In genomic region chr10:125032474-125032873, GRCh38 we compare ENCODE assay signal across 18 cellular contexts.
DNase-seq lines count a peak whose midpoint lies in the region; ATAC-seq and TF ChIP-seq lines count a peak whose summit lies in the region.
"Had no signal": no experiment of that assay in that cellular context is flagged by ENCODE, and none has a peak within 500 bp of the region (broad histone marks: within the 10 kb centered on the region; RNA-seq: fewer than 3 reads in every experiment).

No MANE protein-coding gene starts in this region.

- CTCF ChIA-PET in WTC11 (lab: Charles Lee) = no interaction called here

- H3K4me3 Mint-ChIP-seq in GM23338 (no peak overlapping the region), WTC11 (no peak overlapping the region), immature natural killer cell (peak overlapping the region in 1 of 5 donors; percentile 42)

- no peaks in the 10 kb centered on the region for H3K9me2 ChIP-seq in GM23338 (ENCODE audit: insufficient read depth)

- peaks cover 63% of the 10 kb centered on the region for H3K4me1 ChIP-seq in GM23338 (ENCODE audit: insufficient read depth)

- no peak overlapping the region; the same call in 1 of the 2 replicates for H3K27ac ChIP-seq in GM23338 (ENCODE audit: low read depth)
- H3K27ac ChIP-seq: C4-2B, SK-N-MC had no signal

- peaks cover 100% of the 10 kb centered on the region for H3K79me2 ChIP-seq in GM23338 (replicated peaks; ENCODE audit: insufficient read depth)

- DNase-seq in GM23338 (ENCODE audit: low spot score) = no peak
- DNase-seq in WTC11 (ENCODE audit: low spot score) = no peak
- DNase-seq in immature natural killer cell = no peak
- DNase-seq in posterior vena cava (ENCODE audit: low spot score) = peak; percentile 49
- DNase-seq in stimulated activated CD4-positive, alpha-beta T cell treated with anti-CD3 and anti-CD28 coated beads, Interleukin-15, amount 100 ng/mL, for 24 hours = no peak
- DNase-seq in CD1c-positive myeloid dendritic cell (ENCODE audit: extremely low spot score) = no peak
- DNase-seq: IMR-90, Karpas-422, MG63, NCI-H1092, NCI-H146, NCI-H2081 treated with DMSO at 0.1 percent for 48 hours, NCI-H510A treated with DMSO at 0.1 percent for 48 hours had no signal

- H3K27ac Mint-ChIP-seq in GM23338 (peak overlapping the region; percentile 52; the same call in 1 of the 2 replicates), WTC11 (peak overlapping the region; percentile 80), immature natural killer cell (peak overlapping the region in 5 of 6 donors; percentile 7 to 85 (median 65))

- H3K27me3 ChIP-seq in GM23338 (ENCODE audit: insufficient read depth) = no peaks in the 10 kb centered on the region
- H3K27me3 ChIP-seq: MG63 had no signal

- ATAC-seq in GM23338 (no peak), WTC11 (no peak), HG03432 (IDR thresholded peaks at IDR 0.05; ENCODE audit: unreplicated experiment) (no peak)
- ATAC-seq: Panc1, Right ventricle myocardium inferior had no signal

- H3K9me3 Mint-ChIP-seq in GM23338 = no peaks in the 10 kb centered on the region
- H3K9me3 Mint-ChIP-seq in WTC11 = no peaks in the 10 kb centered on the region
- no peaks in the 10 kb centered on the region for H3K9me3 Mint-ChIP-seq in immature natural killer cell

- H3K4me1 Mint-ChIP-seq in GM23338 = peaks cover 84% of the 10 kb centered on the region
- H3K4me1 Mint-ChIP-seq in WTC11 = peaks cover 80% of the 10 kb centered on the region
- peaks cover 79 to 97% of the 10 kb centered on the region in 2 donors for H3K4me1 Mint-ChIP-seq in immature natural killer cell

- no peak overlapping the region for H2AFZ ChIP-seq in GM23338

- POLR2A ChIA-PET in WTC11 (lab: Charles Lee) = no interaction called here

- peaks cover 66% of the 10 kb centered on the region for H4K20me1 ChIP-seq in GM23338 (replicated peaks; ENCODE audit: insufficient read depth)

- H3K27me3 Mint-ChIP-seq in GM23338 (ENCODE audit: insufficient read depth, low read depth, poor library complexity) (peaks cover 45% of the 10 kb centered on the region), WTC11 (ENCODE audit: low read depth) (no peaks in the 10 kb centered on the region; the same call in 1 of the 2 replicates), immature natural killer cell (ENCODE audit: low read depth in 3 of 3) (peaks cover 0 to 8% (median 0%) of the 10 kb centered on the region in 3 donors)

- TF ChIP-seq CTCF in GM23338 (conservative IDR thresholded peaks at IDR 0.05; ENCODE audit: low read depth in 2 of 2) (no peak), WTC11 (IDR thresholded peaks at IDR 0.05) (no peak)

- H3K36me3 ChIP-seq in GM23338 (ENCODE audit: insufficient read depth) = no peaks in the 10 kb centered on the region

- intact Hi-C loops in posterior vena cava (cut with DNase I) = loop anchor here in 1 of 2 donors (5.0 kb wide), 1 partner anchor 1530 kb away; no protein-coding TSS in a partner anchor

- H3K4me3 ChIP-seq in GM23338 = no peak overlapping the region
- H3K4me3 ChIP-seq: MG63, SK-N-MC had no signal

- 0 out of 2 replicates have a peak overlapping the region, but pooled peaks have one; percentile 26 for H3K4me2 ChIP-seq in GM23338

- peaks cover 83% of the 10 kb centered on the region for H3K36me3 Mint-ChIP-seq in GM23338 (ENCODE audit: low read depth)
- peaks cover 40% of the 10 kb centered on the region for H3K36me3 Mint-ChIP-seq in WTC11
- H3K36me3 Mint-ChIP-seq in immature natural killer cell = peaks cover 0 to 3% (median 0%) of the 10 kb centered on the region in 3 donors

- no peaks in the 10 kb centered on the region for H3F3A ChIP-seq in GM23338 (replicated peaks; ENCODE audit: low read depth)

TF ChIP-seq in GM23338, 12 proteins besides CTCF, POLR2A, EP300 and RAD21 (continues in another document):
- TF ChIP-seq JUNB (IDR thresholded peaks at IDR 0.05; ENCODE audit: unreplicated experiment) = no peak
- no peak for TF ChIP-seq EZH2 (IDR thresholded peaks at IDR 0.05; ENCODE audit: low read depth, unreplicated experiment)
- no peak for TF ChIP-seq NANOG (IDR thresholded peaks at IDR 0.05; ENCODE audit: borderline replicate concordance)
- TF ChIP-seq ZNF331 (CRISPR knock-in tag; IDR thresholded peaks at IDR 0.05; ENCODE audit: low read depth) = no peak
- TF ChIP-seq ETS1 (IDR thresholded peaks at IDR 0.05) = no peak
- TF ChIP-seq EZH2phosphoT487 (IDR thresholded peaks at IDR 0.05; ENCODE audit: unreplicated experiment) = no peak
- no peak for TF ChIP-seq STAT1 (IDR thresholded peaks at IDR 0.05; ENCODE audit: unreplicated experiment)
- TF ChIP-seq ZNF114 (CRISPR knock-in tag; IDR thresholded peaks at IDR 0.05) = no peak

TF ChIP-seq in WTC11, 78 proteins besides CTCF, POLR2A, EP300 and RAD21:
- no peak for TF ChIP-seq ZNF416 (CRISPR knock-in tag; IDR thresholded peaks at IDR 0.05)
- TF ChIP-seq E2F1 (CRISPR knock-in tag; IDR thresholded peaks at IDR 0.05) = no peak
- no peak for TF ChIP-seq ERG (CRISPR knock-in tag; IDR thresholded peaks at IDR 0.05)
- TF ChIP-seq, protein P1, sequence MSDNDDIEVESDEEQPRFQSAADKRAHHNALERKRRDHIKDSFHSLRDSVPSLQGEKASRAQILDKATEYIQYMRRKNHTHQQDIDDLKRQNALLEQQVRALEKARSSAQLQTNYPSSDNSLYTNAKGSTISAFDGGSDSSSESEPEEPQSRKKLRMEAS (CRISPR knock-in tag; IDR thresholded peaks at IDR 0.05) = no peak
- no peak for TF ChIP-seq IRF2 (CRISPR knock-in tag; IDR thresholded peaks at IDR 0.05; ENCODE audit: borderline replicate concordance, low read depth)
- TF ChIP-seq, protein P2, sequence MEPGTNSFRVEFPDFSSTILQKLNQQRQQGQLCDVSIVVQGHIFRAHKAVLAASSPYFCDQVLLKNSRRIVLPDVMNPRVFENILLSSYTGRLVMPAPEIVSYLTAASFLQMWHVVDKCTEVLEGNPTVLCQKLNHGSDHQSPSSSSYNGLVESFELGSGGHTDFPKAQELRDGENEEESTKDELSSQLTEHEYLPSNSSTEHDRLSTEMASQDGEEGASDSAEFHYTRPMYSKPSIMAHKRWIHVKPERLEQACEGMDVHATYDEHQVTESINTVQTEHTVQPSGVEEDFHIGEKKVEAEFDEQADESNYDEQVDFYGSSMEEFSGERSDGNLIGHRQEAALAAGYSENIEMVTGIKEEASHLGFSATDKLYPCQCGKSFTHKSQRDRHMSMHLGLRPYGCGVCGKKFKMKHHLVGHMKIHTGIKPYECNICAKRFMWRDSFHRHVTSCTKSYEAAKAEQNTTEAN (CRISPR knock-in tag; IDR thresholded peaks at IDR 0.05) = no peak
- TF ChIP-seq CREB1 (CRISPR knock-in tag; IDR thresholded peaks at IDR 0.05) = no peak
- no peak for TF ChIP-seq NFYB (CRISPR knock-in tag; conservative IDR thresholded peaks at IDR 0.05; ENCODE audit: low read depth)
- TF ChIP-seq ZNF671 (CRISPR knock-in tag; IDR thresholded peaks at IDR 0.05) = no peak
- no peak for TF ChIP-seq TEAD1 (CRISPR knock-in tag; IDR thresholded peaks at IDR 0.05)
- no peak for TF ChIP-seq HMGA2 (CRISPR knock-in tag; IDR thresholded peaks at IDR 0.05)
- no peak for TF ChIP-seq PRRX2 (CRISPR knock-in tag; IDR thresholded peaks at IDR 0.05)
- no peak for TF ChIP-seq ZBTB21 (CRISPR knock-in tag; IDR thresholded peaks at IDR 0.05; ENCODE audit: borderline replicate concordance)
TF ChIP-seq in WTC11: peak in this region for 0.
